8 cellular contexts compared by ENCODE assay signal in genomic region chr1:44835738-44836675, GRCh38. TPM values are rescaled to one million over a fixed set of nuclear protein-coding genes. Genes with fewer than 3 reads are reported as not detected.
DNase-seq lines count a peak whose midpoint lies in the region; ATAC-seq and TF ChIP-seq lines count a peak whose summit lies in the region.

No MANE protein-coding gene starts in this region.

- H3K4me3 ChIP-seq in psoas muscle (no peak overlapping the region), aorta (ENCODE audit: low read length in 2 of 2) (no peak overlapping the region)

- DNase-seq in COR-L47 (lab: John Stamatoyannopoulos, UW) (peak; percentile 37), NCI-H1105 (lab: John Stamatoyannopoulos, UW) (peak; percentile 71), SKM-1 treated with dmso at 0.1 percent for 144 hours (lab: John Stamatoyannopoulos, UW; ENCODE audit: unreplicated experiment) (peak; percentile 76), cardiac septum (ENCODE audit: low spot score) (peak; percentile 91), psoas muscle (peak; percentile 83 to 90), aorta (peak; percentile 93 to 96)
- peak; percentile 85 to 91 for DNase-seq in activated naive CD4-positive, alpha-beta T cell treated with anti-CD3 and anti-CD28 coated beads, Interleukin-2, amount 50 U/mL, for 72 hours (ENCODE audit: low spot score in 2 of 2)

- peak; percentile 82 for TF ChIP-seq CTCF in psoas muscle (IDR thresholded peaks at IDR 0.05)

- intact Hi-C loops in cardiac septum (cut with DNase I): loop anchor here (2.0 to 5.0 kb wide), 3 partner anchors 37 to 461 kb away; partner anchors contain the start of genes HECTD3 and UROD
- intact Hi-C loops in psoas muscle (cut with DNase I): loop anchor here (5.0 to 10.0 kb wide), 3 partner anchors 151 to 466 kb away; partner anchors contain the start of gene EIF2B3 (in 1 of the 2)
- intact Hi-C loops in aorta (cut with DNase I): loop anchor here (5.0 to 10.0 kb wide), 3 partner anchors 51 to 469 kb away; partner anchors contain the start of genes BEST4 (in 1 of the 2), HECTD3 (in 1 of the 2) and UROD (in 1 of the 2)

- H3K27me3 ChIP-seq in psoas muscle (ENCODE audit: insufficient read depth in 3 of 3, low read length in 2 of 3) (no peaks in the 10 kb centered on the region), aorta (ENCODE audit: control insufficient read depth in 1 of 2, insufficient read depth in 2 of 2, low read length in 1 of 2) (no peaks in the 10 kb centered on the region)

- H3K27ac ChIP-seq in psoas muscle (no peak overlapping the region), aorta (ENCODE audit: low read depth in 1 of 2, low read length in 2 of 2) (no peak overlapping the region)

- ATAC-seq in GM21786 (IDR thresholded peaks at IDR 0.05; ENCODE audit: unreplicated experiment) (peak; percentile 80), psoas muscle (peak; percentile 79 to 89 (median 79)), aorta (ENCODE audit: low FRiP score) (peak; percentile 86)
- ATAC-seq in activated naive CD4-positive, alpha-beta T cell treated with anti-CD3 and anti-CD28 coated beads, Interleukin-2, amount 50 U/mL, for 72 hours: peak; percentile 93 to 98

- H3K9me3 ChIP-seq in psoas muscle (no peaks in the 10 kb centered on the region), aorta (ENCODE audit: control insufficient read depth, low read length) (no peaks in the 10 kb centered on the region)

- H3K36me3 Mint-ChIP-seq in activated naive CD4-positive, alpha-beta T cell treated with anti-CD3 and anti-CD28 coated beads, Interleukin-2, amount 50 U/mL, for 72 hours: no peaks in the 10 kb centered on the region

- H3K9me3 Mint-ChIP-seq in activated naive CD4-positive, alpha-beta T cell treated with anti-CD3 and anti-CD28 coated beads, Interleukin-2, amount 50 U/mL, for 72 hours: no peaks in the 10 kb centered on the region

- H3K4me1 ChIP-seq in psoas muscle (no peaks in the 10 kb centered on the region), aorta (ENCODE audit: control insufficient read depth in 1 of 2, insufficient read depth in 2 of 2, low read length in 2 of 2) (no peaks in the 10 kb centered on the region)

- peak overlapping the region in 1 of 2 donors; percentile 33 for H3K27ac Mint-ChIP-seq in activated naive CD4-positive, alpha-beta T cell treated with anti-CD3 and anti-CD28 coated beads, Interleukin-2, amount 50 U/mL, for 72 hours

- 64 to 67% (median 65%) methylated on average over 23 of the region's 23 CpGs for WGBS in psoas muscle, 3 donors
- 64 to 66% methylated on average over 23 of the region's 23 CpGs for WGBS in aorta, 2 donors

- H3K36me3 ChIP-seq in psoas muscle (ENCODE audit: insufficient read depth in 1 of 2, low read depth in 1 of 2) (no peaks in the 10 kb centered on the region), aorta (ENCODE audit: control insufficient read depth in 1 of 2, insufficient read depth in 2 of 2, low read length in 1 of 2) (no peaks in the 10 kb centered on the region)

RNA-seq across cellular contexts. Expression of gene PTCH2, which starts 7.0 kb away (rescaled TPM):
- 1 to 10 TPM in 1 of 2 donors, under 1 TPM in 1; 0.99 to 1.5 TPM for total RNA-seq in activated naive CD4-positive, alpha-beta T cell treated with anti-CD3 and anti-CD28 coated beads, Interleukin-2, amount 50 U/mL, for 72 hours
- total RNA-seq in cardiac septum (0.35 TPM), psoas muscle (1 to 10 TPM in 1 of 4 donors, under 1 TPM in 3; 0.12 to 1.0 (median 0.36) TPM), aorta (1 to 10 TPM; 1.7 to 6.3 TPM)
- polyA plus RNA-seq in psoas muscle (under 1 TPM; 0.31 to 0.55 (median 0.35) TPM), aorta (1 to 10 TPM in 1 of 2 donors, under 1 TPM in 1; 0.38 to 6.7 TPM)

RNA-seq across cellular contexts. Expression of gene BTBD19, which starts 27.7 kb away (rescaled TPM):
- total RNA-seq in activated naive CD4-positive, alpha-beta T cell treated with anti-CD3 and anti-CD28 coated beads, Interleukin-2, amount 50 U/mL, for 72 hours: 10 to 100 TPM in 1 of 2 donors, 1 to 10 TPM in 1; 9.7 to 16.7 TPM
- total RNA-seq in cardiac septum: 4.4 TPM
- total RNA-seq in psoas muscle: 1 to 10 TPM in 3 of 4 donors, under 1 TPM in 1; 0.76 to 1.8 (median 1.3) TPM
- polyA plus RNA-seq in psoas muscle: 1 to 10 TPM in 2 of 3 donors, under 1 TPM in 1; 0.35 to 1.4 (median 1.2) TPM
- 10 to 100 TPM; 38.5 to 41.1 TPM for total RNA-seq in aorta
- 10 to 100 TPM in 1 of 2 donors, 1 to 10 TPM in 1; 5.1 to 35.4 TPM for polyA plus RNA-seq in aorta

RNA-seq across cellular contexts. Expression of gene DYNLT4, which starts 28.9 kb away (rescaled TPM):
- under 1 TPM; 0.32 to 0.80 TPM for total RNA-seq in activated naive CD4-positive, alpha-beta T cell treated with anti-CD3 and anti-CD28 coated beads, Interleukin-2, amount 50 U/mL, for 72 hours
- total RNA-seq in cardiac septum: not detected
- under 1 TPM in 2 of 4 donors, not detected in 2; 0.32 to 0.59 TPM for total RNA-seq in psoas muscle
- polyA plus RNA-seq in psoas muscle: under 1 TPM; 0.06 to 0.42 (median 0.11) TPM
- under 1 TPM; 0.81 to 0.87 TPM for total RNA-seq in aorta
- 1 to 10 TPM in 1 of 2 donors, not detected in 1; 3.0 TPM for polyA plus RNA-seq in aorta

RNA-seq across cellular contexts. Expression of gene PLK3, which starts 35.8 kb away (rescaled TPM):
- 10 to 100 TPM; 39.6 to 80.8 TPM for total RNA-seq in activated naive CD4-positive, alpha-beta T cell treated with anti-CD3 and anti-CD28 coated beads, Interleukin-2, amount 50 U/mL, for 72 hours
- 8.4 TPM for total RNA-seq in cardiac septum
- total RNA-seq in psoas muscle: 1 to 10 TPM; 3.7 to 7.1 (median 4.7) TPM
- polyA plus RNA-seq in psoas muscle: 1 to 10 TPM; 3.0 to 8.3 (median 3.5) TPM
- 10 to 100 TPM; 28.8 to 84.3 TPM for total RNA-seq in aorta
- 10 to 100 TPM; 16.2 to 73.3 TPM for polyA plus RNA-seq in aorta

RNA-seq across cellular contexts. Expression of gene BEST4, which starts 48.0 kb away (rescaled TPM):
- total RNA-seq in activated naive CD4-positive, alpha-beta T cell treated with anti-CD3 and anti-CD28 coated beads, Interleukin-2, amount 50 U/mL, for 72 hours: 1 to 10 TPM in 1 of 2 donors, under 1 TPM in 1; 0.80 to 1.8 TPM
- total RNA-seq in cardiac septum (0.11 TPM), psoas muscle (not detected), aorta (under 1 TPM; 0.30 to 0.32 TPM)
- polyA plus RNA-seq in psoas muscle (under 1 TPM in 1 of 3 donors, not detected in 2; 0.08 TPM), aorta (1 to 10 TPM; 1.1 to 1.8 TPM)

Comparison
In these comparisons a context has a peak if more than half of its experiments do, and no peak if none do; other contexts are left out.
1. DNase-seq: peak in every context shown above with its lines; median percentile 94 in aorta; 91 in cardiac septum; 88 in activated naive CD4-positive, alpha-beta T cell treated with anti-CD3 and anti-CD28 coated beads, Interleukin-2, amount 50 U/mL, for 72 hours; 86 in psoas muscle; 76 in SKM-1 treated with dmso at 0.1 percent for 144 hours; 71 in NCI-H1105; 37 in COR-L47.